22 cellular contexts compared by ENCODE assay signal in the genomic region with DNA sequence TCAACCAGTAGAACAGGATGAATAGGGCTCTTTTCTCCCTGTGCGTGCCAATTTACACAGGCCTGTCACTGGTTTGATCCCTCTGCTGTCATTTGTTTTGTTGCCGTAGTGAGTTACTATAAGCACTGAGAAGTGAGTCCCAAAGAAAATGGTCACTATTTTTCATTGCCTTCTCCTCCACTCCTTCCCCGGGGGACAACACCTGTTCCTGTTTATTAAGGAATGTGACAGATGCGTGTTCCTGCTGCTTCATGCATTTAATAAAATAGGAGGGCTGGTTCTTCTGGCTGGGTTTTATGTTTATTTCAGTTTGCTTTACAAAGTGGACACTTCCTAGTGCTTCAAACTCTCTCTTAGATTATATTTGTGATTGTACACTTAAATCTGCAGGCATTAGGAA.
"Had no signal": no experiment of that assay in that cellular context is flagged by ENCODE, and none has a peak within 500 bp of the region (broad histone marks: within the 10 kb centered on the region; RNA-seq: fewer than 3 reads in every experiment).

No MANE protein-coding gene starts in this region.

- H3K27ac ChIP-seq: epithelial cell of prostate, esophagus squamous epithelium, heart right ventricle, neural progenitor cell, parathyroid adenoma, right atrium auricular region, spleen, suprapubic skin, tibial artery, VCaP had no signal

- H3K9ac ChIP-seq: neural progenitor cell, parathyroid adenoma had no signal

- H3K4me2 ChIP-seq: neural progenitor cell had no signal

- H2AFZ ChIP-seq: neural progenitor cell, parathyroid adenoma had no signal

- H3K27me3 ChIP-seq: right atrium auricular region had no signal

- ATAC-seq: activated naive CD4-positive, alpha-beta T cell treated with anti-CD3 and anti-CD28 coated beads, Interleukin-2, amount 50 U/mL, for 72 hours; activated T-cell treated with anti-CD3 and anti-CD28 coated beads, Interleukin-2, amount 50 U/mL, for 72 hours; heart right ventricle; natural killer cell had no signal

- H3K79me2 ChIP-seq: parathyroid adenoma had no signal

- H3K9me3 ChIP-seq: esophagus squamous epithelium, heart right ventricle, right atrium auricular region, spleen, suprapubic skin, tibial artery had no signal

- DNase-seq: activated CD4-positive, alpha-beta T cell treated with anti-CD3 and anti-CD28 coated beads for 4 hours; activated CD4-positive, alpha-beta T cell treated with anti-CD3 and anti-CD28 coated beads, Interleukin-2, amount 50 U/mL, for 4 hours; activated naive CD4-positive, alpha-beta T cell; activated T-cell treated with anti-CD3 and anti-CD28 coated beads for 4 hours; activated T-cell treated with anti-CD3 and anti-CD28 coated beads, Interleukin-2, amount 50 U/mL, for 72 hours; effector CD8-positive, alpha-beta T cell; esophagus squamous epithelium; foreskin melanocyte; heart right ventricle; midbrain; natural killer cell; occipital lobe; spleen; stimulated activated naive CD4-positive, alpha-beta T cell; tibial artery had no signal

- H3K36me3 ChIP-seq: esophagus squamous epithelium, neural progenitor cell, right atrium auricular region, spleen, suprapubic skin, tibial artery had no signal

- H3K4me3 ChIP-seq: esophagus squamous epithelium, heart right ventricle, neural progenitor cell, right atrium auricular region, spleen, suprapubic skin, tibial artery had no signal

- H3K4me1 ChIP-seq: esophagus squamous epithelium, heart right ventricle, neural progenitor cell, parathyroid adenoma, right atrium auricular region, spleen, suprapubic skin, tibial artery had no signal
